Comparison of ENCODE assay signal across 10 cellular contexts in genomic region chr9:113587471-113588031, GRCh38.
A peak's percentile ranks its signal among the peaks of the same experiment; 100 is the strongest.
DNase-seq lines count a peak whose midpoint lies in the region; ATAC-seq, FAIRE-seq and TF ChIP-seq lines count a peak whose summit lies in the region.
"Had no signal": no experiment of that assay in that cellular context is flagged by ENCODE, and none has a peak within 500 bp of the region (broad histone marks: within the 10 kb centered on the region; RNA-seq: fewer than 3 reads in every experiment).

No MANE protein-coding gene starts in this region.

- no peak overlapping the region for H3K4me3 ChIP-seq in AG04449 (ENCODE audit: low read depth, low read length)
- peak overlapping the region; percentile 67 for H3K4me3 ChIP-seq in Loucy (ENCODE audit: low read length, poor library complexity, severe bottlenecking)
- H3K4me3 ChIP-seq in H1 (ENCODE audit: extremely low read depth in 1 of 4, insufficient read depth in 2 of 4, low read depth in 3 of 4, low read length in 4 of 4): no peak overlapping the region

- peaks cover 40% of the 10 kb centered on the region for H3K4me1 ChIP-seq in Loucy (ENCODE audit: insufficient read depth, low read length, poor library complexity, severe bottlenecking)
- H3K4me1 ChIP-seq in H1 (replicated peaks in 1 of 4; ENCODE audit: control insufficient read depth in 3 of 4, insufficient read depth in 4 of 4, low read length in 3 of 4): peaks cover 0 to 8% (median 6%) of the 10 kb centered on the region in 4 experiments; a peak in 3 of 7 replicates

- no peaks in the 10 kb centered on the region for H3K9me2 ChIP-seq in Loucy (replicated peaks; ENCODE audit: low read depth, low read length)

- H3K4me2 ChIP-seq in Loucy (ENCODE audit: low read depth, low read length, poor library complexity, severe bottlenecking) (peak overlapping the region; percentile 78), H1 (ENCODE audit: insufficient read depth in 1 of 2, low read depth in 2 of 2, low read length in 2 of 2) (no peak overlapping the region)

- peaks cover 2% of the 10 kb centered on the region; the same call in 1 of the 2 replicates for H3K23me2 ChIP-seq in H1 (ENCODE audit: low read depth, low read length)

- H3K56ac ChIP-seq in H1 (replicated peaks; ENCODE audit: insufficient read length, low read depth, low read length): no peak overlapping the region

- DNase-seq in AG04449 (ENCODE audit: low read depth, low spot score) (no peak), H1 (ENCODE audit: low read depth in 1 of 2, low spot score in 2 of 2) (peak in 1 of 2 experiments; percentile 73), midbrain (lab: John Stamatoyannopoulos, UW) (peak; percentile 21), foreskin melanocyte (no peak), NOMO-1 treated with DMSO at 0.1 percent for 48 hours (lab: John Stamatoyannopoulos, UW; ENCODE audit: unreplicated experiment) (no peak), HPDE6-E6E7 (ENCODE audit: extremely low spot score) (no peak)
- DNase-seq: DMS79 treated with DMSO at 0.1 percent for 48 hours had no signal

- POLR2A ChIA-PET in AG04449 (lab: Yijun Ruan, JAX): interaction anchor here (0.7 kb wide), 1 partner anchor 132 kb away, joined by 3 read pairs; no protein-coding TSS in a partner anchor
- POLR2A ChIA-PET in H1 (lab: Charles Lee; ENCODE audit: partially characterized antibody): interaction anchor here (1.0 to 1.1 kb wide), 2 partner anchors 142 to 177 kb away, joined by 3 to 4 read pairs; partner anchors contain the start of genes C9orf43 and POLE3

- no peak overlapping the region for H3K14ac ChIP-seq in H1 (ENCODE audit: insufficient read length)

- 84% methylated on average over 13 of the region's 14 CpGs; no CpG with 5 or more reads in 1 of the 2 experiments for WGBS in H1 (ENCODE audit: extremely low coverage in 1 of 2, insufficient coverage in 1 of 2, insufficient read length in 1 of 2, insufficient replicate concordance in 2 of 2, low coverage in 1 of 2, low lambda C conversion rate in 2 of 2, missing lambda C conversion rate in 1 of 2), 2 experiments

- H2BK120ac ChIP-seq in H1 (replicated peaks; ENCODE audit: low read depth, low read length): no peak overlapping the region

- no peaks in the 10 kb centered on the region for H3F3A ChIP-seq in Loucy (ENCODE audit: low read depth)

- H2BK5ac ChIP-seq in H1 (ENCODE audit: low read depth, low read length): no peak overlapping the region

- no peak for ATAC-seq in GM18868 (IDR thresholded peaks at IDR 0.05; ENCODE audit: unreplicated experiment)

- CTCF ChIA-PET in AG04449 (lab: Yijun Ruan, JAX): interaction anchor here (1.5 to 25.7 kb wide), 6 partner anchors 10 to 239 kb away, joined by 3 to 1449 read pairs (median 36); partner anchors contain the start of gene ALAD
- CTCF ChIA-PET in H1 (lab: Charles Lee; ENCODE audit: partially characterized antibody): interaction anchor here (0.6 to 28.3 kb wide), 35 partner anchors 8 to 314 kb away, joined by 3 to 1065 read pairs (median 5); partner anchors contain the start of genes ALAD, BSPRY, CDC26 and PRPF4

- no peak overlapping the region; the same call in 1 of the 2 replicates for H4K8ac ChIP-seq in H1 (ENCODE audit: extremely low read depth, insufficient read depth, low read length)

- 0 out of 2 replicates have a peak overlapping the region, but pooled peaks have one; percentile 18 for H2BK15ac ChIP-seq in H1 (ENCODE audit: low read length)

- peak; percentile 80 to 85 for TF ChIP-seq RAD21 in H1 (IDR thresholded peaks at IDR 0.05 in 1 of 2, conservative IDR thresholded peaks at IDR 0.05 in 1 of 2; ENCODE audit: low read depth in 2 of 2, low read length in 2 of 2)

- no peak overlapping the region for H3K27ac ChIP-seq in H1 (ENCODE audit: low read depth, low read length)

- no peak for TF ChIP-seq POLR2A in H1 (IDR thresholded peaks at IDR 0.05; ENCODE audit: control extremely low read depth in 1 of 2, low read depth in 2 of 2, low read length in 2 of 2)

- no peak for TF ChIP-seq EP300 in H1 (IDR thresholded peaks at IDR 0.05; ENCODE audit: borderline replicate concordance in 1 of 2, low read depth in 2 of 2, low read length in 2 of 2)

- H3K79me2 ChIP-seq in Loucy (ENCODE audit: insufficient read depth, low read length) (peaks cover 41% of the 10 kb centered on the region; the same call in 1 of the 2 replicates), H1 (ENCODE audit: control insufficient read depth in 1 of 2, insufficient read depth in 2 of 2, low read length in 2 of 2) (no peaks in the 10 kb centered on the region)

- no peak overlapping the region for H2BK20ac ChIP-seq in H1 (ENCODE audit: low read length)

- H4K20me1 ChIP-seq in Loucy (ENCODE audit: insufficient read depth, low read length, poor library complexity, severe bottlenecking) (no peaks in the 10 kb centered on the region), H1 (replicated peaks in 1 of 2; ENCODE audit: control insufficient read depth in 1 of 2, insufficient read depth in 2 of 2, low read length in 2 of 2) (no peaks in the 10 kb centered on the region)

- no peak overlapping the region for H4K5ac ChIP-seq in H1 (ENCODE audit: insufficient read length, low read depth, low read length)

- TF ChIP-seq CTCF in AG04449 (IDR thresholded peaks at IDR 0.05; ENCODE audit: insufficient read depth, low read length, missing control alignments) (peak; percentile 54), Loucy (conservative IDR thresholded peaks at IDR 0.05; ENCODE audit: low read length) (peak; percentile 54), H1 (IDR thresholded peaks at IDR 0.05; ENCODE audit: control extremely low read depth in 1 of 3, insufficient read depth in 1 of 3, low read depth in 1 of 3, low read length in 3 of 3) (peak; percentile 43 to 63 (median 53))

- H3K4ac ChIP-seq in H1 (replicated peaks; ENCODE audit: insufficient read length, low read depth, low read length): no peak overlapping the region

- no peak for FAIRE-seq in H1 (lab: Jason Lieb, UNC)
- FAIRE-seq: TTC549 had no signal

- H3K36me3 ChIP-seq in Loucy (ENCODE audit: insufficient read depth, low read length): peaks cover 13% of the 10 kb centered on the region; the same call in 1 of the 2 replicates
- H3K36me3 ChIP-seq in H1 (ENCODE audit: control insufficient read depth in 2 of 4, insufficient read depth in 4 of 4, low read length in 3 of 4): peaks cover 0 to 4% (median 0%) of the 10 kb centered on the region in 4 experiments; a peak in 2 of 8 replicates

- H3K9me3 ChIP-seq in Loucy (ENCODE audit: insufficient read depth, low read depth, low read length) (no peaks in the 10 kb centered on the region), H1 (ENCODE audit: insufficient read depth in 2 of 2, low read depth in 1 of 2, low read length in 1 of 2) (no peaks in the 10 kb centered on the region)

- H3K9ac ChIP-seq in Loucy (ENCODE audit: low read depth, low read length, poor library complexity, severe bottlenecking) (peak overlapping the region; percentile 54), H1 (replicated peaks in 1 of 4; ENCODE audit: extremely low read depth in 1 of 4, low read depth in 3 of 4, low read length in 3 of 4) (no peak overlapping the region)

- H2AFZ ChIP-seq in Loucy (ENCODE audit: low read length) (no peak overlapping the region), H1 (ENCODE audit: low read length) (no peak overlapping the region)

- H2BK12ac ChIP-seq in H1 (ENCODE audit: low read depth, low read length): peak overlapping the region; percentile 22; the same call in 1 of the 2 replicates

- H3K79me1 ChIP-seq in H1 (ENCODE audit: low read depth, low read length): no peaks in the 10 kb centered on the region

- no peak overlapping the region for H2AK5ac ChIP-seq in H1 (ENCODE audit: low read depth, low read length)

- H3K23ac ChIP-seq in H1 (ENCODE audit: insufficient read length): no peak overlapping the region

- no peak overlapping the region for H4K91ac ChIP-seq in H1 (replicated peaks; ENCODE audit: insufficient read length, low read length)

- H3K18ac ChIP-seq in H1 (ENCODE audit: extremely low read depth, low read length): no peak overlapping the region

- H3K27me3 ChIP-seq in Loucy (ENCODE audit: insufficient read depth, low read length, poor library complexity, severe bottlenecking) (no peaks in the 10 kb centered on the region), H1 (replicated peaks in 1 of 4; ENCODE audit: control insufficient read depth in 3 of 4, extremely low read depth in 1 of 4, insufficient read depth in 3 of 4, low read length in 3 of 4) (no peaks in the 10 kb centered on the region)

TF ChIP-seq in H1, 55 proteins besides CTCF, POLR2A, EP300 and RAD21:
- TF ChIP-seq CTBP2 (IDR thresholded peaks at IDR 0.05; ENCODE audit: borderline replicate concordance, insufficient read depth, insufficient read length, low read length): no peak
- TF ChIP-seq YY1 (IDR thresholded peaks at IDR 0.05; ENCODE audit: low read depth, low read length): peak; percentile 28; the same call in 1 of the 2 replicates
